1 cellular context compared by ENCODE assay signal in genomic region chr12:9642606-9643270, GRCh38.
TF ChIP-seq lines count a peak whose summit lies in the region.

No MANE protein-coding gene starts in this region.

TF ChIP-seq in GM12878, 131 proteins besides CTCF, POLR2A, EP300 and RAD21:
- TF ChIP-seq POLR2AphosphoS5 (IDR thresholded peaks at IDR 0.05; ENCODE audit: low read length) (no peak), POU2F2 (IDR thresholded peaks at IDR 0.05; ENCODE audit: borderline replicate concordance, low read depth, low read length) (peak; percentile 66; the same call in 1 of the 3 replicates)
TF ChIP-seq in GM12878: peak in this region for 1.
